1 cellular context compared by ENCODE assay signal in the genomic region with DNA sequence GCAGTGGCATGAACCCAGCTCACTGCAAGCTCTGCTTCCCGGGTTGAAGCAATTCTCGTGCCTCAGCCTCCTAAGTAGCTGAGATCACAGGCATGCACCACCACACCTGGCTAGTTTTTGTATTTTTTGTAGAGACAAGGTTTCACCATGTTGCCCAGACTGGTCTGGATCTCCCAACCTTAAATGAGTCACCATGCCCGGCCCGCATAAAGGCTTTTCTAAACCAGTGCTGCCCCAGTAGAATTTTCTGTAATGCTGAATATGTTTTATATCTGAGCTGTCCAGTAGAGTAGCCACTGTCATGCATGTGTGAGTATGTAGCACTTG.
TF ChIP-seq lines count a peak whose summit lies in the region.

No MANE protein-coding gene starts in this region.

TF ChIP-seq in IMR-90, 13 proteins besides CTCF, POLR2A, EP300 and RAD21:
- TF ChIP-seq FOS (IDR thresholded peaks at IDR 0.05; ENCODE audit: low read depth, low read length): no peak
- TF ChIP-seq USF2 (IDR thresholded peaks at IDR 0.05; ENCODE audit: low read depth, low read length): no peak
- TF ChIP-seq NFE2L2 (IDR thresholded peaks at IDR 0.05; ENCODE audit: low read depth, low read length): no peak
- TF ChIP-seq MAZ (IDR thresholded peaks at IDR 0.05; ENCODE audit: borderline replicate concordance, low read depth, low read length): no peak
- TF ChIP-seq MXI1 (IDR thresholded peaks at IDR 0.05; ENCODE audit: borderline replicate concordance, low read depth, low read length): no peak
- TF ChIP-seq SMC3 (IDR thresholded peaks at IDR 0.05; ENCODE audit: low read depth, low read length): no peak
- TF ChIP-seq RCOR1 (IDR thresholded peaks at IDR 0.05; ENCODE audit: insufficient replicate concordance, low read length): no peak
- no peak for TF ChIP-seq RFX5 (IDR thresholded peaks at IDR 0.05; ENCODE audit: low read depth, low read length)
- no peak for TF ChIP-seq CHD1 (IDR thresholded peaks at IDR 0.05; ENCODE audit: low read depth, low read length)
- TF ChIP-seq MAFK (IDR thresholded peaks at IDR 0.05; ENCODE audit: low read depth, low read length): no peak
- TF ChIP-seq ELK1 (IDR thresholded peaks at IDR 0.05; ENCODE audit: borderline replicate concordance, low read depth, low read length): no peak
